ENCODE assay signal across 21 cellular contexts in genomic region chr4:69069085-69069484, GRCh38. TPM values are rescaled to one million over a fixed set of nuclear protein-coding genes. Genes with fewer than 3 reads are reported as not detected.
"Had no signal": no experiment of that assay in that cellular context is flagged by ENCODE, and none has a peak within 500 bp of the region (broad histone marks: within the 10 kb centered on the region; RNA-seq: fewer than 3 reads in every experiment).

No MANE protein-coding gene starts in this region.

- H3K9me3 ChIP-seq: SJSA1 had no signal

- H3K27me3 ChIP-seq: SJSA1 had no signal

- DNase-seq: IMR-90, Karpas-422, KG1, MM.1S, NCI-H1092 treated with DMSO at 0.1 percent for 48 hours, NCI-H1436, NCI-H187, NCI-H2029, NCI-H2081 treated with DMSO at 0.1 percent for 48 hours, NCI-H2171, NCI-H226, NCI-H446, NCI-H510A, NCI-H524 treated with DMSO at 0.1 percent for 48 hours, NCI-H69, NCI-H774, Right ventricle myocardium superior, RPMI8226, SIG-M5 had no signal

- H3K4me1 ChIP-seq: SJSA1 had no signal

- H3K27ac ChIP-seq: SJSA1, SK-N-MC had no signal

- H3K36me3 ChIP-seq: SJSA1 had no signal

- H3K4me3 ChIP-seq: SJSA1, SK-N-MC had no signal

RNA-seq across cellular contexts. Expression of gene UGT2B7, which starts 27.2 kb away (rescaled TPM):
- total RNA-seq: IMR-90, Right ventricle myocardium superior, SJSA1 had no signal
